In the genomic region with DNA sequence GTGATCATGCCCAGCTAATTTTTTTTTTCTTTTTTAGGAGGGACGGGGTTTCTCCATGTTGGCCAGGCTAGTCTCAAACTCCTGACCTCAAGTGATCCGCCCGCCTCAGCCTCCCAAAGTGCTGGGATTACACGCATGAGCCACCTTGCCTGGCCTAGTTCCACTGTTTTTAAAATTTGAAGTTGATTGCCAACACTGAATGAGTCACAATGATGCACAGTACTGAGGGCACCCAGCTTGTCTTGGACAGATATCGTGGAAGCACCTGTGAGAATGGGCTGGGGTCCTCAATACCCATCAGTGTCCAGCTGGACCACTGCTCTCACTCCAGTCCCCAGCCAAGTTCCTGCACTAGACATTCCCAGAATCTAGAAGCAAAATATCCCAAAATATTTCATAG, we compare ENCODE assay signal across 22 cellular contexts. TPM values are rescaled to one million over a fixed set of nuclear protein-coding genes. Genes with fewer than 3 reads are reported as not detected.
DNase-seq lines count a peak whose midpoint lies in the region; ATAC-seq, FAIRE-seq and TF ChIP-seq lines count a peak whose summit lies in the region.
"Had no signal": no experiment of that assay in that cellular context is flagged by ENCODE, and none has a peak within 500 bp of the region (broad histone marks: within the 10 kb centered on the region; RNA-seq: fewer than 3 reads in every experiment).

No MANE protein-coding gene starts in this region.

- H3K9ac ChIP-seq in IMR-90 (ENCODE audit: low read depth, low read length) = no peak overlapping the region
- no peak overlapping the region for H3K9ac ChIP-seq in H1 (replicated peaks in 1 of 4; ENCODE audit: extremely low read depth in 1 of 4, low read depth in 3 of 4, low read length in 3 of 4)
- H3K9ac ChIP-seq: BLaER1 had no signal

- H3K4me1 ChIP-seq in IMR-90 (ENCODE audit: control insufficient read depth, insufficient read depth, low read length) (peaks cover 5% of the 10 kb centered on the region; the same call in 1 of the 2 replicates), H1 (replicated peaks in 1 of 4; ENCODE audit: control insufficient read depth in 3 of 4, insufficient read depth in 4 of 4, low read length in 3 of 4) (peaks cover 7 to 34% (median 17%) of the 10 kb centered on the region in 4 experiments)

- H4K91ac ChIP-seq in IMR-90 (ENCODE audit: insufficient read depth, low read depth, low read length) = no peak overlapping the region
- no peak overlapping the region for H4K91ac ChIP-seq in H1 (replicated peaks; ENCODE audit: insufficient read length, low read length)

- TF ChIP-seq RAD21 in IMR-90 (IDR thresholded peaks at IDR 0.05; ENCODE audit: low read length) (no peak), H1 (IDR thresholded peaks at IDR 0.05 in 1 of 2, conservative IDR thresholded peaks at IDR 0.05 in 1 of 2; ENCODE audit: low read depth in 2 of 2, low read length in 2 of 2) (no peak)

- peaks cover 5% of the 10 kb centered on the region for H3K23me2 ChIP-seq in H1 (ENCODE audit: low read depth, low read length)

- WGBS in IMR-90 (ENCODE audit: extremely low coverage in 2 of 2, insufficient read length in 1 of 2), 2 experiments = 98% methylated on average over 4 of the region's 5 CpGs; no CpG with 5 or more reads in 1 of the 2 experiments
- 85% methylated on average over 2 of the region's 5 CpGs; no CpG with 5 or more reads in 1 of the 2 experiments for WGBS in H1 (ENCODE audit: extremely low coverage in 1 of 2, insufficient coverage in 1 of 2, insufficient read length in 1 of 2, insufficient replicate concordance in 2 of 2, low coverage in 1 of 2, low lambda C conversion rate in 2 of 2, missing lambda C conversion rate in 1 of 2), 2 experiments

- H2BK120ac ChIP-seq in IMR-90 (ENCODE audit: low read depth, low read length) (no peak overlapping the region), H1 (replicated peaks; ENCODE audit: low read depth, low read length) (no peak overlapping the region)

- H3K36me3 ChIP-seq in IMR-90 (ENCODE audit: control insufficient read depth, insufficient read depth, low read length) (peaks cover 24% of the 10 kb centered on the region), H1 (ENCODE audit: control insufficient read depth in 2 of 4, insufficient read depth in 4 of 4, low read length in 3 of 4) (peaks cover 15 to 45% (median 22%) of the 10 kb centered on the region in 4 experiments; a peak in 7 of 8 replicates)

- ATAC-seq in IMR-90 (ENCODE audit: low read depth) = no peak
- no peak for ATAC-seq in GM19452 (IDR thresholded peaks at IDR 0.05; ENCODE audit: unreplicated experiment)
- no peak for ATAC-seq in GM21526 (IDR thresholded peaks at IDR 0.05; ENCODE audit: low FRiP score, unreplicated experiment)
- ATAC-seq: activated CD4-positive, CD25-positive, alpha-beta regulatory T cell treated with anti-CD3 and anti-CD28 coated beads, Interleukin-2, amount 50 U/mL, for 24 hours; activated CD8-positive, alpha-beta memory T cell treated with anti-CD3 and anti-CD28 coated beads, Interleukin-2, amount 10 ng/mL, durations not matched to agents 7 days and 5 days; body of pancreas; heart right ventricle had no signal

- peaks cover 32% of the 10 kb centered on the region for H3K4me1 Mint-ChIP-seq in neural crest cell

- no peak overlapping the region for H2BK5ac ChIP-seq in IMR-90 (ENCODE audit: low read depth, low read length, poor library complexity, severe bottlenecking)
- H2BK5ac ChIP-seq in H1 (ENCODE audit: low read depth, low read length) = no peak overlapping the region

- H3K9me1 ChIP-seq in IMR-90 (ENCODE audit: insufficient read depth, low read length) = peaks cover 9% of the 10 kb centered on the region

- peak overlapping the region; percentile 87; the same call in 1 of the 2 replicates for H3K23ac ChIP-seq in IMR-90 (ENCODE audit: low read depth, low read length)
- no peak overlapping the region for H3K23ac ChIP-seq in H1 (ENCODE audit: insufficient read length)

- TF ChIP-seq POLR2A in IMR-90 (IDR thresholded peaks at IDR 0.05; ENCODE audit: low read depth, low read length) (no peak), H1 (IDR thresholded peaks at IDR 0.05; ENCODE audit: control extremely low read depth in 1 of 2, low read depth in 2 of 2, low read length in 2 of 2) (no peak)

- H2AK9ac ChIP-seq in IMR-90 (replicated peaks; ENCODE audit: low read depth, low read length, poor library complexity) = no peak overlapping the region

- H4K20me1 ChIP-seq in IMR-90 (ENCODE audit: insufficient read depth, low read length) (peaks cover 9% of the 10 kb centered on the region), H1 (replicated peaks in 1 of 2; ENCODE audit: control insufficient read depth in 1 of 2, insufficient read depth in 2 of 2, low read length in 2 of 2) (peaks cover 32 to 36% of the 10 kb centered on the region in 2 experiments)

- H3K27ac Mint-ChIP-seq in neural crest cell (ENCODE audit: unreplicated experiment) = no peak overlapping the region
- H3K27ac Mint-ChIP-seq: activated CD8-positive, alpha-beta memory T cell treated with anti-CD3 and anti-CD28 coated beads, Interleukin-2, amount 10 ng/mL, durations not matched to agents 7 days and 5 days; activated naive CD4-positive, alpha-beta T cell treated with anti-CD3 and anti-CD28 coated beads for 36 hours had no signal

- no peak overlapping the region for H3K4me2 ChIP-seq in IMR-90 (ENCODE audit: low read depth, low read length)
- peak overlapping the region in 1 of 2 experiments; percentile 88; a peak in 1 of 4 replicates for H3K4me2 ChIP-seq in H1 (ENCODE audit: insufficient read depth in 1 of 2, low read depth in 2 of 2, low read length in 2 of 2)

- intact Hi-C loops in IMR-90 (cut with micrococcal nuclease) = loop anchor here (10.0 kb wide), 1 partner anchor 111 kb away; no protein-coding TSS in a partner anchor

- H3K56ac ChIP-seq in IMR-90 (ENCODE audit: extremely low read depth, insufficient read depth, low read length) (no peak overlapping the region), H1 (replicated peaks; ENCODE audit: insufficient read length, low read depth, low read length) (no peak overlapping the region)

- H3K9me3 Mint-ChIP-seq in neural crest cell = no peaks in the 10 kb centered on the region
- H3K9me3 Mint-ChIP-seq: activated naive CD4-positive, alpha-beta T cell treated with anti-CD3 and anti-CD28 coated beads for 36 hours had no signal

- H3K9me3 ChIP-seq in IMR-90 (ENCODE audit: control insufficient read depth, insufficient read depth, low read length) (no peaks in the 10 kb centered on the region), H1 (ENCODE audit: insufficient read depth in 2 of 2, low read depth in 1 of 2, low read length in 1 of 2) (no peaks in the 10 kb centered on the region)
- H3K9me3 ChIP-seq: BLaER1, body of pancreas, heart right ventricle, thyroid gland had no signal

- peaks cover 40 to 92% of the 10 kb centered on the region in 2 experiments for H3K79me2 ChIP-seq in H1 (ENCODE audit: control insufficient read depth in 1 of 2, insufficient read depth in 2 of 2, low read length in 2 of 2)

- TF ChIP-seq EP300 in H1 (IDR thresholded peaks at IDR 0.05; ENCODE audit: borderline replicate concordance in 1 of 2, low read depth in 2 of 2, low read length in 2 of 2) = no peak

- H2AFZ ChIP-seq in IMR-90 (replicated peaks; ENCODE audit: low read length, poor library complexity) (no peak overlapping the region), H1 (ENCODE audit: low read length) (no peak overlapping the region)

- in situ Hi-C loops in Caki2 (cut with HindIII; ENCODE audit: low pct_unique_long_range_greater_than_20kb, low sequenced_read_pairs) (no loop called here), IMR-90 (cut with MboI; ENCODE audit: low sequenced_read_pairs) (loop anchor here (5.0 to 25.0 kb wide), 2 partner anchors 172 to 603 kb away; partner anchors contain the start of gene ITPRIPL2)

- FAIRE-seq in H1 (lab: Jason Lieb, UNC) = no peak

- no peak overlapping the region for H2BK12ac ChIP-seq in H1 (ENCODE audit: low read depth, low read length)

- no peaks in the 10 kb centered on the region for H3K27me3 Mint-ChIP-seq in neural crest cell (ENCODE audit: low read depth)
- H3K27me3 Mint-ChIP-seq: activated CD8-positive, alpha-beta memory T cell treated with anti-CD3 and anti-CD28 coated beads, Interleukin-2, amount 10 ng/mL, durations not matched to agents 7 days and 5 days had no signal

- H2BK15ac ChIP-seq in IMR-90 (ENCODE audit: low read depth, low read length) = no peak overlapping the region
- no peak overlapping the region for H2BK15ac ChIP-seq in H1 (ENCODE audit: low read length)

- H4K8ac ChIP-seq in IMR-90 (ENCODE audit: low read depth in 2 of 2, low read length in 2 of 2) = no peak overlapping the region
- 0 out of 2 replicates have a peak overlapping the region, but pooled peaks have one; percentile 5 for H4K8ac ChIP-seq in H1 (ENCODE audit: extremely low read depth, insufficient read depth, low read length)

- TF ChIP-seq CTCF in IMR-90 (conservative IDR thresholded peaks at IDR 0.05; ENCODE audit: low read depth, low read length) = no peak
- TF ChIP-seq CTCF in H1 (IDR thresholded peaks at IDR 0.05; ENCODE audit: control extremely low read depth in 1 of 3, insufficient read depth in 1 of 3, low read depth in 1 of 3, low read length in 3 of 3) = no peak
- TF ChIP-seq CTCF in neural crest cell (conservative IDR thresholded peaks at IDR 0.05) = no peak

- H3K14ac ChIP-seq in IMR-90 (replicated peaks; ENCODE audit: low read depth, low read length) = no peak overlapping the region
- no peak overlapping the region for H3K14ac ChIP-seq in H1 (ENCODE audit: insufficient read length)

- H3K27ac ChIP-seq in IMR-90 (ENCODE audit: insufficient read depth, low read length) (no peak overlapping the region), H1 (ENCODE audit: low read depth, low read length) (no peak overlapping the region)
- H3K27ac ChIP-seq: BLaER1, thyroid gland had no signal

- H3K79me1 ChIP-seq in IMR-90 (ENCODE audit: low read depth in 1 of 2, low read length in 2 of 2) (peaks cover 48 to 83% of the 10 kb centered on the region in 2 experiments), H1 (ENCODE audit: low read depth, low read length) (peaks cover 8% of the 10 kb centered on the region; the same call in 1 of the 2 replicates)

- POLR2A ChIA-PET in IMR-90 (lab: Charles Lee; ENCODE audit: unreplicated experiment) (interaction anchor here (0.6 kb wide), 1 partner anchor 12 kb away, joined by 8 read pairs; no protein-coding TSS in a partner anchor), H1 (lab: Charles Lee; ENCODE audit: partially characterized antibody) (interaction anchor here (1.2 to 3.6 kb wide), 2 partner anchors 10 to 159 kb away, joined by 3 to 23 read pairs; no protein-coding TSS in a partner anchor)

- peaks cover 28% of the 10 kb centered on the region for H3K36me3 Mint-ChIP-seq in neural crest cell (ENCODE audit: low read depth)

- H3K4ac ChIP-seq in IMR-90 (ENCODE audit: low read depth, low read length) (no peak overlapping the region), H1 (replicated peaks; ENCODE audit: insufficient read length, low read depth, low read length) (no peak overlapping the region)

- DNase-seq in Caki2 (ENCODE audit: low read depth) (peak; percentile 56), IMR-90 (no peak), H1 (ENCODE audit: low read depth in 1 of 2, low spot score in 2 of 2) (no peak), neural crest cell (ENCODE audit: low read depth, low spot score) (no peak), NCI-H526 treated with DMSO at 0.1 percent for 48 hours (lab: John Stamatoyannopoulos, UW) (no peak), NCI-H524 (lab: John Stamatoyannopoulos, UW) (no peak)
- DNase-seq: activated CD8-positive, alpha-beta memory T cell treated with anti-CD3 and anti-CD28 coated beads, Interleukin-2, amount 10 ng/mL, durations not matched to agents 7 days and 5 days; activated naive CD4-positive, alpha-beta T cell treated with anti-CD3 and anti-CD28 coated beads for 36 hours; body of pancreas; DMS79; dorsolateral prefrontal cortex; heart right ventricle; islet precursor cell; NCI-H1694; SHP77 treated with DMSO at 0.1 percent for 48 hours; stimulated activated CD4-positive, alpha-beta T cell treated with anti-CD3 and anti-CD28 coated beads, Interleukin-4, amount 100 ng/mL, for 4 hours had no signal

- H3K4me3 ChIP-seq in IMR-90 (ENCODE audit: insufficient read depth, low read depth, low read length) (no peak overlapping the region), H1 (ENCODE audit: extremely low read depth in 1 of 4, insufficient read depth in 2 of 4, low read depth in 3 of 4, low read length in 4 of 4) (0 out of 8 replicates have a peak overlapping the region, but pooled peaks of 1 of the 4 experiments have one; percentile 96)
- H3K4me3 ChIP-seq: body of pancreas, skin epidermis, thyroid gland had no signal

- no peak overlapping the region for H2AK5ac ChIP-seq in IMR-90 (ENCODE audit: low read depth, low read length)
- no peak overlapping the region for H2AK5ac ChIP-seq in H1 (ENCODE audit: low read depth, low read length)

- H3K4me3 Mint-ChIP-seq in neural crest cell = peak overlapping the region; percentile 99

- no peak overlapping the region for H4K5ac ChIP-seq in IMR-90 (ENCODE audit: low read depth, low read length)
- no peak overlapping the region for H4K5ac ChIP-seq in H1 (ENCODE audit: insufficient read length, low read depth, low read length)

- dilution Hi-C loops in IMR-90 (cut with HindIII; ENCODE audit: low sequenced_read_pairs, unreplicated experiment) = no loop called here

- CTCF ChIA-PET in IMR-90 (lab: Yijun Ruan, JAX) (no interaction called here), H1 (lab: Charles Lee; ENCODE audit: partially characterized antibody) (no interaction called here)

- H2BK20ac ChIP-seq in IMR-90 (ENCODE audit: low read depth, low read length) (no peak overlapping the region), H1 (ENCODE audit: low read length) (no peak overlapping the region)

- no peaks in the 10 kb centered on the region for H3K27me3 ChIP-seq in IMR-90 (ENCODE audit: control insufficient read depth, insufficient read depth, low read length)
- no peaks in the 10 kb centered on the region for H3K27me3 ChIP-seq in H1 (replicated peaks in 1 of 4; ENCODE audit: control insufficient read depth in 3 of 4, extremely low read depth in 1 of 4, insufficient read depth in 3 of 4, low read length in 3 of 4)
- H3K27me3 ChIP-seq: BLaER1, body of pancreas, dorsolateral prefrontal cortex, heart right ventricle, thyroid gland had no signal

- BruUV-seq in IMR-90 (replicated peaks; lab: Mats Ljungman, UMichigan) = no TSS peak

- H3K18ac ChIP-seq in IMR-90 (ENCODE audit: low read depth, low read length) (no peak overlapping the region), H1 (ENCODE audit: extremely low read depth, low read length) (no peak overlapping the region)

RNA-seq across cellular contexts. Expression of gene KNOP1, which starts 2.5 kb away (rescaled TPM):
- total RNA-seq in Caki2 (2014; rRNA removed; shearing (Covaris generic); ENCODE audit: low replicate concordance) = 12.2 and 15.8 TPM in 2 replicates
- total RNA-seq in IMR-90 (2012; rRNA removed) (8.4 and 10.6 TPM in 2 replicates), neural crest cell (77.9 and 84.4 TPM in 2 replicates)
- polyA plus RNA-seq in IMR-90 (2012; rRNA removed) (6.9 and 7.0 TPM in 2 replicates), H1 (2011; rRNA removed) (21.3 and 21.6 TPM in 2 replicates)
- polyA plus RNA-seq in IMR-90 (2012; cell fraction: cytosol; rRNA removed) = 2.2 and 6.1 TPM in 2 replicates
- polyA plus RNA-seq in IMR-90 (2012; cell fraction: nucleus; rRNA removed; ENCODE audit: low replicate concordance) = 1.4 and 4.3 TPM in 2 replicates
- 80.8 and 87.9 TPM in 2 replicates for total RNA-seq in H1 (2021; fragmentation: NEBNext Ultra II Directional; extraction: Animal tissue kit (Norgen Biotek cat#: 25700))
- 30.6 TPM for polyA plus RNA-seq in H1 (2011; cell fraction: cytosol; rRNA removed)
- polyA plus RNA-seq in H1 (2011; cell fraction: nucleus; rRNA removed) = 28.8 TPM
- polyA plus RNA-seq in H1 (2012, experiment 1 of 2) = 79.8 to 109 TPM (median 84.5 TPM) in 4 replicates
- polyA plus RNA-seq in H1 (2012, experiment 2 of 2) = 58.1 TPM
- 166 TPM for polyA plus RNA-seq in H1 (2013, experiment 1 of 2)
- 154 TPM for polyA plus RNA-seq in H1 (2013, experiment 2 of 2)
- polyA minus RNA-seq in H1 (2011; rRNA and poly(A)+ RNA removed) = 48.1 and 53.1 TPM in 2 replicates
- 24.3 TPM for polyA minus RNA-seq in H1 (2011; cell fraction: cytosol; rRNA and poly(A)+ RNA removed)
- 57.8 TPM for polyA minus RNA-seq in H1 (2011; cell fraction: nucleus; rRNA and poly(A)+ RNA removed)

RNA-seq across cellular contexts. Expression of gene IQCK, which starts 2.5 kb away (rescaled TPM):
- 22.0 and 24.1 TPM in 2 replicates for total RNA-seq in Caki2 (2014; rRNA removed; shearing (Covaris generic); ENCODE audit: low replicate concordance)
- 4.2 and 5.4 TPM in 2 replicates for total RNA-seq in IMR-90 (2012; rRNA removed)
- polyA plus RNA-seq in IMR-90 (2012; rRNA removed) = 4.1 and 4.2 TPM in 2 replicates
- 3.7 and 6.6 TPM in 2 replicates for polyA plus RNA-seq in IMR-90 (2012; cell fraction: cytosol; rRNA removed)
- 6.1 and 9.2 TPM in 2 replicates for polyA plus RNA-seq in IMR-90 (2012; cell fraction: nucleus; rRNA removed; ENCODE audit: low replicate concordance)
- 5.8 and 6.2 TPM in 2 replicates for total RNA-seq in H1 (2021; fragmentation: NEBNext Ultra II Directional; extraction: Animal tissue kit (Norgen Biotek cat#: 25700))
- polyA plus RNA-seq in H1 (2011; rRNA removed) = 9.3 and 10.4 TPM in 2 replicates
- polyA plus RNA-seq in H1 (2011; cell fraction: cytosol; rRNA removed) = 7.9 TPM
- 4.7 TPM for polyA plus RNA-seq in H1 (2011; cell fraction: nucleus; rRNA removed)
- polyA plus RNA-seq in H1 (2012, experiment 1 of 2) = 4.6 to 7.0 TPM (median 5.2 TPM) in 4 replicates
- polyA plus RNA-seq in H1 (2012, experiment 2 of 2) = 1.3 TPM
- polyA plus RNA-seq in H1 (2013, experiment 1 of 2) = 3.9 TPM
- polyA plus RNA-seq in H1 (2013, experiment 2 of 2) = 3.7 TPM
- 6.1 and 7.3 TPM in 2 replicates for polyA minus RNA-seq in H1 (2011; rRNA and poly(A)+ RNA removed)
- polyA minus RNA-seq in H1 (2011; cell fraction: cytosol; rRNA and poly(A)+ RNA removed) = 2.9 TPM
- 12.8 TPM for polyA minus RNA-seq in H1 (2011; cell fraction: nucleus; rRNA and poly(A)+ RNA removed)
- total RNA-seq in neural crest cell = 23.4 and 23.7 TPM in 2 replicates
